ENCODE assay signal across 1 cellular context in genomic region chr6:116476021-116476678, GRCh38.
TF ChIP-seq lines count a peak whose summit lies in the region.

No MANE protein-coding gene starts in this region.

TF ChIP-seq in GM12878, 131 proteins besides CTCF, POLR2A, EP300 and RAD21 (continued from another document):
- TF ChIP-seq SIX5 (IDR thresholded peaks at IDR 0.05; ENCODE audit: low read depth, low read length, severe bottlenecking) (no peak), NR2F1 (conservative IDR thresholded peaks at IDR 0.05) (peak; percentile 77), ATF2 (IDR thresholded peaks at IDR 0.05; ENCODE audit: low read length) (peak; percentile 69; the same call in 1 of the 2 replicates), POU2F2 (IDR thresholded peaks at IDR 0.05; ENCODE audit: borderline replicate concordance, low read depth, low read length) (peak; percentile 48; the same call in 1 of the 3 replicates), EZH2 (IDR thresholded peaks at IDR 0.05; ENCODE audit: borderline replicate concordance, control insufficient read depth, low read depth, low read length) (no peak), SKIL (IDR thresholded peaks at IDR 0.05; ENCODE audit: low read depth, poor library complexity, severe bottlenecking) (peak; percentile 42)
